Comparison of ENCODE assay signal across 8 cellular contexts in the genomic region with DNA sequence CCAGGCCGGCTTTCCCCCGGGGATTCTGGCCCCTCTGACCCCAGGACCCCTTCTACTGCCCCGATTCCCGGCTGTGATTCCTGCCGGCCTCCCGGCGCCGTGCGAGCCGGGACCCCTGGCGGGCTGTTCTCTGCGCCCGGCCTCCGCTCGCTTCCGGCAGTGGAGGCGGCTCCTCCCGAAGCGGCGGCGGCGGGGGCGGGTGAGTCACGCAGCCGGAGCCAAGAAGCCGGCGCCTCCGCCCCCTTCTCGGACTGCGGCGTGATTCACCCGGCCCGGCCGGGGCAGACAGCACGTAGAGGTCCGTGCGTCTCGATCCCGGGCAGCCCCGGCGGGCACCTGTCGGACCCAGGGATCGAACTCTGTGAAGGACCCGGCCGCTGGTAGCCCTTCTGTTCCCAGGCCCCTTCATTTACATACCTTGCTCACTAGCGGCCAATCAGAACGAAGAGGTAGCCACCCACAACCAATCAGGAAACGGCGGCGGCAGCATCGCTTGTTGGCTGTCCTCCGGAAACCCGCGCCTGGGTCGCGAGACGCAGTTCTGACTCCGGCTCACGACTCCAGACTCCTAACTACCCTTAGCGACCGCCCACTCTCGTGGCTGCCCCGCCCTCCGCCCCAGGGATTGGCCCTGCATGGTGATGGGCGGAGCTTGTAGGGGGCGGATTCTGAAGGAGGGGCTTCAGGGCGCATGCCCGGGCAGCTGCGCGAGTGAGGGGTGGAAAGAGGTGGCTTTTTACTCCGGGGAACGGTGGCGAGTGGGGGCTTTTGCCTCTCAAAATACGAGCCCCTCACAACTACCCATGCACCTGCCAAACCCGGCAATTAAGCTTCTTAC. TPM values are rescaled to one million over a fixed set of nuclear protein-coding genes. Genes with fewer than 3 reads are reported as not detected.
DNase-seq lines count a peak whose midpoint lies in the region; ATAC-seq and TF ChIP-seq lines count a peak whose summit lies in the region.

A gene with protein sequence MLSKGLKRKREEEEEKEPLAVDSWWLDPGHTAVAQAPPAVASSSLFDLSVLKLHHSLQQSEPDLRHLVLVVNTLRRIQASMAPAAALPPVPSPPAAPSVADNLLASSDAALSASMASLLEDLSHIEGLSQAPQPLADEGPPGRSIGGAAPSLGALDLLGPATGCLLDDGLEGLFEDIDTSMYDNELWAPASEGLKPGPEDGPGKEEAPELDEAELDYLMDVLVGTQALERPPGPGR (minus strand): TSS at position 543 of the 838 bp plus-strand sequence. CDS start 2,446 bp downstream, outside the sequence.

- H3K36me3 Mint-ChIP-seq in activated T-cell treated with anti-CD3 and anti-CD28 coated beads, Interleukin-2, amount 50 U/mL, for 72 hours (ENCODE audit: insufficient read depth in 2 of 2) = peaks cover 6 to 9% of the 10 kb centered on the region in 2 donors

- H3K36me3 ChIP-seq in DND-41 (ENCODE audit: insufficient read depth, low read length) = peaks cover 13% of the 10 kb centered on the region; the same call in 1 of the 2 replicates
- H3K36me3 ChIP-seq in KOPT-K1 (ENCODE audit: insufficient read depth, low read length) = no peaks in the 10 kb centered on the region
- H3K36me3 ChIP-seq in Peyer's patch = peaks cover 0 to 13% (median 0%) of the 10 kb centered on the region in 3 donors

- ATAC-seq in DND-41 (ENCODE audit: insufficient read depth, low read depth) (peak; percentile 93), GM21737 (IDR thresholded peaks at IDR 0.05; ENCODE audit: unreplicated experiment) (peak; percentile 83), esophagus mucosa (peak; percentile 93)
- ATAC-seq in activated T-cell treated with anti-CD3 and anti-CD28 coated beads, Interleukin-2, amount 50 U/mL, for 72 hours (replicated peaks in 1 of 2) = peak; percentile 83 to 85

- no peaks in the 10 kb centered on the region for H3K9me3 Mint-ChIP-seq in activated T-cell treated with anti-CD3 and anti-CD28 coated beads, Interleukin-2, amount 50 U/mL, for 72 hours

- H2AFZ ChIP-seq in DND-41 (ENCODE audit: low read depth, low read length) = peak within 1 kb of the TSS; percentile 98

- H3K27ac ChIP-seq in DND-41 (ENCODE audit: low read length) (peak within 1 kb of the TSS; percentile 94), KOPT-K1 (ENCODE audit: low read depth, low read length, poor library complexity, severe bottlenecking) (peak within 1 kb of the TSS; percentile 79), Peyer's patch (peak within 1 kb of the TSS; percentile 98 to 100 (median 100))

- peak within 1 kb of the TSS; percentile 100 for H3K4me2 ChIP-seq in DND-41 (ENCODE audit: insufficient read depth, low read length)

- DNase-seq in DND-41 (peak; percentile 100), Peyer's patch (peak; percentile 100), myocyte (ENCODE audit: low read depth) (peak; percentile 100)
- DNase-seq in activated T-cell treated with anti-CD3 and anti-CD28 coated beads, Interleukin-2, amount 50 U/mL, for 72 hours = peak; percentile 100
- peak; percentile 100 for DNase-seq in stimulated activated CD8-positive, alpha-beta memory T cell treated with anti-CD3 and anti-CD28 coated beads, Interleukin-7, amount 100 ng/mL, for 48 hours (ENCODE audit: extremely low read depth in 1 of 2, low read depth in 1 of 2)

- H3K27me3 ChIP-seq in DND-41 (ENCODE audit: insufficient read depth, low read length, poor library complexity) (no peaks in the 10 kb centered on the region), Peyer's patch (no peaks in the 10 kb centered on the region)

- H3K27me3 Mint-ChIP-seq in activated T-cell treated with anti-CD3 and anti-CD28 coated beads, Interleukin-2, amount 50 U/mL, for 72 hours (ENCODE audit: low read depth) = no peaks in the 10 kb centered on the region

- peaks cover 32% of the 10 kb centered on the region for H3K4me1 Mint-ChIP-seq in activated T-cell treated with anti-CD3 and anti-CD28 coated beads, Interleukin-2, amount 50 U/mL, for 72 hours (ENCODE audit: low read depth)

- H3K4me3 ChIP-seq in DND-41 (ENCODE audit: low read depth in 1 of 2, low read length in 2 of 2) (peak within 1 kb of the TSS; percentile 88 to 99), Peyer's patch (peak within 1 kb of the TSS; percentile 81 to 97 (median 91))

- H3K9ac ChIP-seq in DND-41 (ENCODE audit: low read depth, low read length) = peak within 1 kb of the TSS; percentile 96

- peak; percentile 99 to 100 for TF ChIP-seq POLR2A in Peyer's patch (IDR thresholded peaks at IDR 0.05)

- H3K9me3 ChIP-seq in DND-41 (ENCODE audit: insufficient read depth, low read length, severe bottlenecking) = no peaks in the 10 kb centered on the region
- H3K9me3 ChIP-seq in KOPT-K1 (ENCODE audit: insufficient read depth, low read length, poor library complexity, severe bottlenecking) = no peaks in the 10 kb centered on the region
- H3K9me3 ChIP-seq in Peyer's patch = no peaks in the 10 kb centered on the region

- peaks cover 19% of the 10 kb centered on the region for H3K79me2 ChIP-seq in DND-41 (ENCODE audit: insufficient read depth, low read length)

- TF ChIP-seq CTCF in DND-41 (IDR thresholded peaks at IDR 0.05; ENCODE audit: borderline replicate concordance, extremely low read depth, low read length, poor library complexity, severe bottlenecking) (peak; percentile 60), Peyer's patch (IDR thresholded peaks at IDR 0.05) (peak; percentile 63 to 87 (median 80))

- peak within 1 kb of the TSS; percentile 86 to 97 for H3K4me3 Mint-ChIP-seq in activated T-cell treated with anti-CD3 and anti-CD28 coated beads, Interleukin-2, amount 50 U/mL, for 72 hours

- peak within 1 kb of the TSS; percentile 99 for H3K27ac Mint-ChIP-seq in activated T-cell treated with anti-CD3 and anti-CD28 coated beads, Interleukin-2, amount 50 U/mL, for 72 hours

- peaks cover 25% of the 10 kb centered on the region for H3K4me1 ChIP-seq in DND-41 (ENCODE audit: insufficient read depth, low read length)
- peaks cover 3 to 43% (median 11%) of the 10 kb centered on the region in 4 donors for H3K4me1 ChIP-seq in Peyer's patch

- H4K20me1 ChIP-seq in DND-41 (ENCODE audit: insufficient read depth, low read length) = no peaks in the 10 kb centered on the region

RNA-seq across cellular contexts. Expression of the gene that starts here (rescaled TPM):
- total RNA-seq in Peyer's patch = 10 to 100 TPM in 2 of 4 donors, 1 to 10 TPM in 2; 4.1 to 18.2 (median 11.6) TPM
- total RNA-seq in activated T-cell treated with anti-CD3 and anti-CD28 coated beads, Interleukin-2, amount 50 U/mL, for 72 hours = 10 to 100 TPM; 12.9 to 16.9 TPM
- total RNA-seq in esophagus mucosa = 14.7 TPM
- 12.9 and 23.0 TPM in 2 replicates for total RNA-seq in myocyte
- polyA plus RNA-seq in myocyte (2012) = 21.1 TPM

Comparison
In these comparisons a context has a peak if more than half of its experiments do, and no peak if none do; other contexts are left out.
1. Peak in every context shown above with its lines: DNase-seq, ATAC-seq, H3K4me3 ChIP-seq and H3K27ac ChIP-seq.